ENCODE assay signal across 2 cellular contexts in genomic region chr10:13349776-13350274, GRCh38.
TF ChIP-seq lines count a peak whose summit lies in the region.

No MANE protein-coding gene starts in this region.

TF ChIP-seq in PFSK-1, 5 proteins besides CTCF, POLR2A, EP300 and RAD21 (continued from another document):
- peak; percentile 79 to 90 for TF ChIP-seq REST (IDR thresholded peaks at IDR 0.05; ENCODE audit: insufficient read depth in 1 of 2, low read depth in 2 of 2, low read length in 2 of 2)
TF ChIP-seq in PFSK-1: peak in this region for 1.

TF ChIP-seq in K562, 482 proteins besides CTCF, POLR2A, EP300 and RAD21 (continued from another document):
- TF ChIP-seq CHD7 (IDR thresholded peaks at IDR 0.05; ENCODE audit: low read depth, low read length) (no peak), CEBPB (tag; IDR thresholded peaks at IDR 0.05) (no peak), GABPA (tag; conservative IDR thresholded peaks at IDR 0.05; ENCODE audit: low read depth) (peak; percentile 51), ESRRB (CRISPR knock-in tag; IDR thresholded peaks at IDR 0.05; ENCODE audit: borderline replicate concordance) (no peak), E2F5 (CRISPR knock-in tag; IDR thresholded peaks at IDR 0.05) (no peak), RBBP5 (IDR thresholded peaks at IDR 0.05; ENCODE audit: borderline replicate concordance, insufficient read depth, low read length, poor library complexity, severe bottlenecking) (no peak), MTA3 (IDR thresholded peaks at IDR 0.05; ENCODE audit: borderline replicate concordance) (no peak), ZNF766 (CRISPR knock-in tag; conservative IDR thresholded peaks at IDR 0.05) (no peak), JUND (IDR thresholded peaks at IDR 0.05; ENCODE audit: borderline replicate concordance, low read depth, low read length) (no peak), JUND (tag; IDR thresholded peaks at IDR 0.05; ENCODE audit: borderline replicate concordance, low read depth, low read length) (no peak), SMAD3 (CRISPR knock-in tag; conservative IDR thresholded peaks at IDR 0.05) (no peak), FOXA3 (CRISPR knock-in tag; conservative IDR thresholded peaks at IDR 0.05 in 1 of 2, IDR thresholded peaks at IDR 0.05 in 1 of 2) (no peak), SMC3 (conservative IDR thresholded peaks at IDR 0.05; ENCODE audit: insufficient read depth, low read depth, low read length) (no peak), ZNF507 (tag; conservative IDR thresholded peaks at IDR 0.05) (no peak), STAT6 (CRISPR knock-in tag; IDR thresholded peaks at IDR 0.05) (no peak), E2F6 (IDR thresholded peaks at IDR 0.05; ENCODE audit: borderline replicate concordance in 1 of 2, extremely low read depth in 1 of 2, insufficient read depth in 1 of 2, insufficient read length in 1 of 2, low read depth in 1 of 2, low read length in 1 of 2, poor library complexity in 1 of 2, severe bottlenecking in 1 of 2) (peak in 1 of 2 experiments; percentile 28), ZNF24 (IDR thresholded peaks at IDR 0.05) (no peak), EHMT2 (IDR thresholded peaks at IDR 0.05) (0 out of 2 replicates have a peak, but pooled peaks have one; percentile 28), STAG1 (CRISPR knock-in tag; IDR thresholded peaks at IDR 0.05; ENCODE audit: borderline replicate concordance) (no peak), ZNF408 (CRISPR knock-in tag; IDR thresholded peaks at IDR 0.05; ENCODE audit: low read depth) (no peak), CREB3L1 (IDR thresholded peaks at IDR 0.05; ENCODE audit: borderline replicate concordance, low read depth) (no peak)
